19 cellular contexts compared by ENCODE assay signal in the genomic region with DNA sequence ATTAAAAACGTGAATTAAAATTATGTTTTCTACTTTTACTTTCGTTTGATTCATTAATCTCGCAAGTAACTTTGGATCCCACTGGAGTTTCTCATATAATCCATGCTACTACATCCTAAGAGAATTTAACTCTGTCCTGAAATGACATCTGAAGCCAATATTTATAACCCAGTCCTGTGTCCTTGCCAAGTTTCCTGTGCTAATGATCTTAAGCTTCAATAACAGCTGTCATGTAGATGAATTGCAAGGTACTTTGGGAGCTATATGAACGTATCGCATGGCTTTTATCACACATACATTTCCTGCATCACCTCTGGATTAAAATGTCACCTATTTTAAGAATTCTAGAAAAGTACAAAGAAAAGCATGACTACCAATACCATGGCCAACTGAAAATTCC.
DNase-seq lines count a peak whose midpoint lies in the region; ATAC-seq, FAIRE-seq and TF ChIP-seq lines count a peak whose summit lies in the region.
"Had no signal": no experiment of that assay in that cellular context is flagged by ENCODE, and none has a peak within 500 bp of the region (broad histone marks: within the 10 kb centered on the region; RNA-seq: fewer than 3 reads in every experiment).

No MANE protein-coding gene starts in this region.

- no peak for ATAC-seq in SK-N-SH treated with all-trans-retinoic acid at 6 μM for 48 hours
- ATAC-seq: GM23338 had no signal

- H3K9ac ChIP-seq in SK-N-SH (no peak overlapping the region), astrocyte (ENCODE audit: low read length) (no peak overlapping the region), colonic mucosa (ENCODE audit: low read depth in 2 of 2, low read length in 2 of 2) (no peak overlapping the region), Karpas-422 (ENCODE audit: low read length) (no peak overlapping the region)

- no peak overlapping the region for H3K27ac Mint-ChIP-seq in astrocyte (ENCODE audit: unreplicated experiment)
- H3K27ac Mint-ChIP-seq: activated naive CD4-positive, alpha-beta T cell treated with anti-CD3 and anti-CD28 coated beads for 36 hours; CD8-positive, alpha-beta memory T cell had no signal

- H3K79me2 ChIP-seq in SK-N-SH (ENCODE audit: insufficient read depth) (no peaks in the 10 kb centered on the region), astrocyte (ENCODE audit: insufficient read depth, low read length) (no peaks in the 10 kb centered on the region), Karpas-422 (ENCODE audit: low read length) (no peaks in the 10 kb centered on the region)

- intact Hi-C loops in colonic mucosa (cut with DNase I), result no loop called here

- CTCF ChIA-PET in SK-N-SH (lab: Yijun Ruan, JAX), result interaction anchor here (0.6 to 0.8 kb wide), 2 partner anchors 10 to 20 kb away, joined by 3 read pairs; no protein-coding TSS in a partner anchor

- H3K4me2 ChIP-seq in SK-N-SH, result no peak overlapping the region
- no peak overlapping the region for H3K4me2 ChIP-seq in astrocyte (ENCODE audit: low read length)
- no peak overlapping the region for H3K4me2 ChIP-seq in Karpas-422 (ENCODE audit: low read depth, low read length, poor library complexity, severe bottlenecking)
- H3K4me2 ChIP-seq: GM23338 had no signal

- H3K27ac ChIP-seq in SK-N-SH (ENCODE audit: low read depth in 2 of 2, low read length in 1 of 2) (peak overlapping the region in 1 of 2 experiments; percentile 62; a peak in 1 of 4 replicates), astrocyte (ENCODE audit: low read depth, low read length) (no peak overlapping the region), small intestine (ENCODE audit: low read depth in 1 of 2, low read length in 1 of 2) (no peak overlapping the region), colonic mucosa (no peak overlapping the region), Karpas-422 (ENCODE audit: low read length) (no peak overlapping the region)
- H3K27ac ChIP-seq: brain microvascular endothelial cell, upper lobe of left lung had no signal

- no peak overlapping the region for H3K4me3 Mint-ChIP-seq in astrocyte (ENCODE audit: unreplicated experiment)
- H3K4me3 Mint-ChIP-seq: activated naive CD4-positive, alpha-beta T cell treated with anti-CD3 and anti-CD28 coated beads for 36 hours; CD8-positive, alpha-beta memory T cell; GM23338 had no signal

- H3K4me1 Mint-ChIP-seq in astrocyte (ENCODE audit: low read depth, unreplicated experiment), result peaks cover 9% of the 10 kb centered on the region
- H3K4me1 Mint-ChIP-seq: CD8-positive, alpha-beta memory T cell had no signal

- no peaks in the 10 kb centered on the region for H3K36me3 Mint-ChIP-seq in astrocyte (ENCODE audit: low read depth, unreplicated experiment)
- H3K36me3 Mint-ChIP-seq: CD8-positive, alpha-beta memory T cell had no signal

- TF ChIP-seq CTCF in SK-N-SH (IDR thresholded peaks at IDR 0.05), result no peak
- no peak for TF ChIP-seq CTCF in astrocyte (IDR thresholded peaks at IDR 0.05; ENCODE audit: insufficient read depth, low read depth, low read length)
- TF ChIP-seq CTCF in colonic mucosa (IDR thresholded peaks at IDR 0.05), result no peak

- peak in 1 of 2 experiments; percentile 20; a peak in 1 of 4 replicates for TF ChIP-seq EP300 in SK-N-SH (IDR thresholded peaks at IDR 0.05; ENCODE audit: borderline replicate concordance in 1 of 2, low read depth in 1 of 2, low read length in 1 of 2)

- no peak overlapping the region for H3K4me3 ChIP-seq in SK-N-SH (ENCODE audit: low read depth in 2 of 2, low read length in 1 of 2)
- no peak overlapping the region for H3K4me3 ChIP-seq in astrocyte (ENCODE audit: insufficient read depth, low read depth, low read length)
- H3K4me3 ChIP-seq in small intestine (ENCODE audit: low read depth in 1 of 2, low read length in 2 of 2), result no peak overlapping the region
- H3K4me3 ChIP-seq in colonic mucosa, result no peak overlapping the region
- no peak overlapping the region for H3K4me3 ChIP-seq in Karpas-422 (ENCODE audit: low read length)
- H3K4me3 ChIP-seq: GM23338, MG63, upper lobe of left lung had no signal

- H4K20me1 ChIP-seq in SK-N-SH (ENCODE audit: insufficient read depth) (no peaks in the 10 kb centered on the region), astrocyte (ENCODE audit: insufficient read depth, low read length) (no peaks in the 10 kb centered on the region), Karpas-422 (ENCODE audit: insufficient read depth, low read depth, low read length) (no peaks in the 10 kb centered on the region)

- H3K9me3 ChIP-seq in SK-N-SH (no peaks in the 10 kb centered on the region), astrocyte (ENCODE audit: insufficient read depth, low read depth, low read length) (no peaks in the 10 kb centered on the region), small intestine (ENCODE audit: control insufficient read depth, low read depth) (no peaks in the 10 kb centered on the region), colonic mucosa (no peaks in the 10 kb centered on the region), Karpas-422 (ENCODE audit: low read length) (no peaks in the 10 kb centered on the region)
- H3K9me3 ChIP-seq: MG63, upper lobe of left lung had no signal

- H3K4me1 ChIP-seq in SK-N-SH (ENCODE audit: control insufficient read depth in 1 of 2, insufficient read depth in 2 of 2, low read depth in 1 of 2, low read length in 1 of 2), result no peaks in the 10 kb centered on the region; a peak in 1 of 4 replicates
- peaks cover 7% of the 10 kb centered on the region for H3K4me1 ChIP-seq in astrocyte (ENCODE audit: insufficient read depth, low read length)
- H3K4me1 ChIP-seq in small intestine (ENCODE audit: control insufficient read depth in 2 of 2, insufficient read depth in 1 of 2, low read depth in 1 of 2, low read length in 1 of 2), result peaks cover 0 to 3% of the 10 kb centered on the region in 2 donors
- H3K4me1 ChIP-seq in colonic mucosa, result no peaks in the 10 kb centered on the region
- no peaks in the 10 kb centered on the region for H3K4me1 ChIP-seq in Karpas-422 (ENCODE audit: low read length)

- WGBS in SK-N-SH (ENCODE audit: low lambda C conversion rate), result 74% methylated on average over 5 of the region's 5 CpGs
- WGBS in small intestine, 3 donors, result 9 to 36% (median 31%) methylated on average over 5 of the region's 5 CpGs

- DNase-seq in SK-N-SH, result no peak
- DNase-seq in NCI-H2171 (lab: John Stamatoyannopoulos, UW), result peak; percentile 88
- DNase-seq in astrocyte (ENCODE audit: low read depth), result peak; percentile 7
- peak; percentile 45 for DNase-seq in small intestine
- DNase-seq in colonic mucosa, result no peak
- DNase-seq in activated naive CD4-positive, alpha-beta T cell treated with anti-CD3 and anti-CD28 coated beads, Interleukin-2, amount 50 U/mL, for 16 hours, result no peak
- DNase-seq in Karpas-422, result no peak
- DNase-seq: activated CD4-positive, CD25-positive, alpha-beta regulatory T cell treated with anti-CD3 and anti-CD28 coated beads, Interleukin-2, amount 50 U/mL, for 72 hours; activated CD8-positive, alpha-beta memory T cell treated with anti-CD3 and anti-CD28 coated beads, Interleukin-2, amount 50 U/mL, for 4 hours; activated naive CD4-positive, alpha-beta T cell treated with anti-CD3 and anti-CD28 coated beads for 36 hours; brain microvascular endothelial cell; CD8-positive, alpha-beta memory T cell; hypothalamus; MG63; NCI-H226; upper lobe of left lung had no signal

- FAIRE-seq in astrocyte (lab: Jason Lieb, UNC) (no peak), small intestine (lab: Jason Lieb, UNC) (no peak)
- FAIRE-seq: GM12892 had no signal

- peaks cover 10% of the 10 kb centered on the region for H3F3A ChIP-seq in SK-N-SH (replicated peaks; ENCODE audit: insufficient read depth)

- no peak for TF ChIP-seq RAD21 in SK-N-SH (IDR thresholded peaks at IDR 0.05; ENCODE audit: low read length)

- POLR2A ChIA-PET in SK-N-SH (lab: Yijun Ruan, JAX), result no interaction called here

- H3K9me3 Mint-ChIP-seq in astrocyte (ENCODE audit: unreplicated experiment), result no peaks in the 10 kb centered on the region
- H3K9me3 Mint-ChIP-seq: activated naive CD4-positive, alpha-beta T cell treated with anti-CD3 and anti-CD28 coated beads for 36 hours; CD8-positive, alpha-beta memory T cell had no signal

- H3K27me3 Mint-ChIP-seq in astrocyte (ENCODE audit: low read depth, unreplicated experiment), result no peaks in the 10 kb centered on the region

- no peaks in the 10 kb centered on the region for H3K36me3 ChIP-seq in SK-N-SH (replicated peaks in 1 of 2; ENCODE audit: control insufficient read depth in 1 of 2, insufficient read depth in 2 of 2, low read length in 1 of 2)
- H3K36me3 ChIP-seq in astrocyte (ENCODE audit: insufficient read depth, low read length), result no peaks in the 10 kb centered on the region
- H3K36me3 ChIP-seq in small intestine (ENCODE audit: control insufficient read depth in 2 of 2, insufficient read depth in 2 of 2, low read length in 2 of 2), result no peaks in the 10 kb centered on the region
- no peaks in the 10 kb centered on the region for H3K36me3 ChIP-seq in colonic mucosa
- no peaks in the 10 kb centered on the region for H3K36me3 ChIP-seq in Karpas-422 (ENCODE audit: insufficient read depth, low read length)
- H3K36me3 ChIP-seq: brain microvascular endothelial cell, MG63, upper lobe of left lung had no signal

- H2AFZ ChIP-seq in SK-N-SH (ENCODE audit: low read depth) (no peak overlapping the region), astrocyte (ENCODE audit: low read depth, low read length) (no peak overlapping the region), Karpas-422 (ENCODE audit: low read length) (no peak overlapping the region)
- H2AFZ ChIP-seq: GM23338 had no signal

- no peaks in the 10 kb centered on the region for H3K27me3 ChIP-seq in SK-N-SH (ENCODE audit: insufficient read depth)
- H3K27me3 ChIP-seq in astrocyte (ENCODE audit: insufficient read depth, low read length), result no peaks in the 10 kb centered on the region
- H3K27me3 ChIP-seq in small intestine (ENCODE audit: control insufficient read depth in 2 of 2, insufficient read depth in 2 of 2, low read length in 2 of 2), result no peaks in the 10 kb centered on the region
- no peaks in the 10 kb centered on the region for H3K27me3 ChIP-seq in colonic mucosa
- H3K27me3 ChIP-seq in Karpas-422 (ENCODE audit: low read length), result no peaks in the 10 kb centered on the region
- H3K27me3 ChIP-seq: brain microvascular endothelial cell, MG63, upper lobe of left lung had no signal

- H3K9me2 ChIP-seq in SK-N-SH, result no peaks in the 10 kb centered on the region
- no peaks in the 10 kb centered on the region for H3K9me2 ChIP-seq in Karpas-422 (replicated peaks; ENCODE audit: insufficient read depth, low read length)

TF ChIP-seq in SK-N-SH, 30 proteins besides CTCF, POLR2A, EP300 and RAD21 (continues in another document):
- TF ChIP-seq NRF1 (IDR thresholded peaks at IDR 0.05; ENCODE audit: low read depth, low read length) (no peak), TEAD4 (IDR thresholded peaks at IDR 0.05; ENCODE audit: borderline replicate concordance, insufficient read depth) (no peak)

TF ChIP-seq in SK-N-SH treated with all-trans-retinoic acid at 6 μM for 48 hours, 23 proteins besides CTCF, POLR2A, EP300 and RAD21 (continues in another document):
- TF ChIP-seq GLIS3 (CRISPR knock-in tag; IDR thresholded peaks at IDR 0.05) (no peak), CSDC2 (CRISPR knock-in tag; IDR thresholded peaks at IDR 0.05) (no peak), OSR1 (CRISPR knock-in tag; IDR thresholded peaks at IDR 0.05) (no peak), ZNF70 (CRISPR knock-in tag; IDR thresholded peaks at IDR 0.05) (no peak), ESRRG (CRISPR knock-in tag; IDR thresholded peaks at IDR 0.05) (no peak), TOX (CRISPR knock-in tag; IDR thresholded peaks at IDR 0.05; ENCODE audit: borderline replicate concordance) (no peak), ISL1 (CRISPR knock-in tag; IDR thresholded peaks at IDR 0.05) (no peak), SNAI2 (CRISPR knock-in tag; IDR thresholded peaks at IDR 0.05) (no peak)

Comparison
In these comparisons a context has a peak if more than half of its experiments do, and no peak if none do; other contexts are left out.
1. DNase-seq: peak in NCI-H2171 (single experiment), astrocyte (single experiment) and small intestine (single experiment); none in SK-N-SH (single experiment), colonic mucosa (single experiment), activated naive CD4-positive, alpha-beta T cell treated with anti-CD3 and anti-CD28 coated beads, Interleukin-2, amount 50 U/mL, for 16 hours (single experiment) and Karpas-422 (single experiment).